In the genomic region with DNA sequence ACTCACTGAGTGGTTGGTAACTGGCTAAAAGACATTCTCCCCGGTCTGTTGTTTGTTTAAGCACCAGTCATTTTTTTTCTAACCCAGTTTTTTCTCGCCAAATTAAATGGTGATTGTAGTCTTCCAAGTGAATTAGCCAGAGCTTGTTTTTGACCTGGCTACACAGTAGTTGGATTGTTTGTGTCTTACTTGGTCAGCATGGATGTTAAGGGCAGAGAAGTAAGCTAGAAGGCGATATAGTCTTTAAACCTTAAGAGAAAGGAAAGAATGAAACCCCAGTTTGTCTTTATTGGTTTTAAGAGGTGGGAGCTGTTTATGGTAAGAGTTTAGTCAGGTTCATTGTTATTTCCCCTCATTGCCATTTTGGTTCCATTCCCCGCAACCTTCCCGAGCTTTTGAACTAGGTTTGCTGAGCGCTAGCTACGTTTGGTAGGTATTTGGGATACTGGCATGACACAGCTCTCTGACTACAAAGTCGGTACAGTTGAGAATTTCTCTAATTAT, we compare ENCODE assay signal across 1 cellular context.
TF ChIP-seq lines count a peak whose summit lies in the region.

No MANE protein-coding gene starts in this region.

TF ChIP-seq in HepG2, 621 proteins besides CTCF, POLR2A, EP300 and RAD21 (continued from another document and continues in another):
- TF ChIP-seq BHLHE40 (IDR thresholded peaks at IDR 0.05; ENCODE audit: low read length) = no peak
- no peak for TF ChIP-seq SCMH1 (CRISPR knock-in tag; IDR thresholded peaks at IDR 0.05; ENCODE audit: borderline replicate concordance)
- no peak for TF ChIP-seq ZNF746 (CRISPR knock-in tag; IDR thresholded peaks at IDR 0.05)
- no peak for TF ChIP-seq SNAPC4 (CRISPR knock-in tag; IDR thresholded peaks at IDR 0.05)
- no peak for TF ChIP-seq ZNF781 (CRISPR knock-in tag; IDR thresholded peaks at IDR 0.05; ENCODE audit: borderline replicate concordance, not compliant biosample characterization)
- no peak for TF ChIP-seq DNMT3B (CRISPR knock-in tag; conservative IDR thresholded peaks at IDR 0.05)
- TF ChIP-seq, protein P1, sequence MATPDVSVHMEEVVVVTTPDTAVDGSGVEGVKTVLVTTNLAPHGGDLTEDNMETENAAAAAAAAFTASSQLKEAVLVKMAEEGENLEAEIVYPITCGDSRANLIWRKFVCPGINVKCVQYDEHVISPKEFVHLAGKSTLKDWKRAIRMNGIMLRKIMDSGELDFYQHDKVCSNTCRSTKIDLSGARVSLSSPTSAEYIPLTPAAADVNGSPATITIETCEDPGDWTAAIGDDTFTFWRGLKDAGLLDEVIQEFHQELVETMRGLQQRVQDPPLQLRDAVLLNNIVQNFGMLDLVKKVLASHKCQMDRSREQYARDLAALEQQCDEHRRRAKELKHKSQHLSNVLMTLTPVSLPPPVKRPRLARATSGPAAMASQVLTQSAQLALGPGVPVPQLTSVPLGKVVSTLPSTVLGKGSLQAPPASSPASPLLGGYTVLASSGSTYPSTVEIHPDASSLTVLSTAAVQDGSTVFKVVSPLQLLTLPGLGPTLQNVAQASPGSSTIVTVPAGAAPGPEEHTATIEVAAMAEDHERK (CRISPR knock-in tag; IDR thresholded peaks at IDR 0.05; ENCODE audit: low read depth) = no peak
- TF ChIP-seq SP140L (CRISPR knock-in tag; IDR thresholded peaks at IDR 0.05; ENCODE audit: borderline replicate concordance) = 0 out of 2 replicates have a peak, but pooled peaks have one; percentile 68
- TF ChIP-seq GATAD1 (CRISPR knock-in tag; IDR thresholded peaks at IDR 0.05) = 0 out of 2 replicates have a peak, but pooled peaks have one; percentile 25
- TF ChIP-seq, protein P2, sequence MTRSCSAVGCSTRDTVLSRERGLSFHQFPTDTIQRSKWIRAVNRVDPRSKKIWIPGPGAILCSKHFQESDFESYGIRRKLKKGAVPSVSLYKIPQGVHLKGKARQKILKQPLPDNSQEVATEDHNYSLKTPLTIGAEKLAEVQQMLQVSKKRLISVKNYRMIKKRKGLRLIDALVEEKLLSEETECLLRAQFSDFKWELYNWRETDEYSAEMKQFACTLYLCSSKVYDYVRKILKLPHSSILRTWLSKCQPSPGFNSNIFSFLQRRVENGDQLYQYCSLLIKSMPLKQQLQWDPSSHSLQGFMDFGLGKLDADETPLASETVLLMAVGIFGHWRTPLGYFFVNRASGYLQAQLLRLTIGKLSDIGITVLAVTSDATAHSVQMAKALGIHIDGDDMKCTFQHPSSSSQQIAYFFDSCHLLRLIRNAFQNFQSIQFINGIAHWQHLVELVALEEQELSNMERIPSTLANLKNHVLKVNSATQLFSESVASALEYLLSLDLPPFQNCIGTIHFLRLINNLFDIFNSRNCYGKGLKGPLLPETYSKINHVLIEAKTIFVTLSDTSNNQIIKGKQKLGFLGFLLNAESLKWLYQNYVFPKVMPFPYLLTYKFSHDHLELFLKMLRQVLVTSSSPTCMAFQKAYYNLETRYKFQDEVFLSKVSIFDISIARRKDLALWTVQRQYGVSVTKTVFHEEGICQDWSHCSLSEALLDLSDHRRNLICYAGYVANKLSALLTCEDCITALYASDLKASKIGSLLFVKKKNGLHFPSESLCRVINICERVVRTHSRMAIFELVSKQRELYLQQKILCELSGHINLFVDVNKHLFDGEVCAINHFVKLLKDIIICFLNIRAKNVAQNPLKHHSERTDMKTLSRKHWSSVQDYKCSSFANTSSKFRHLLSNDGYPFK (CRISPR knock-in tag; IDR thresholded peaks at IDR 0.05; ENCODE audit: borderline replicate concordance) = no peak
- TF ChIP-seq, protein P3, sequence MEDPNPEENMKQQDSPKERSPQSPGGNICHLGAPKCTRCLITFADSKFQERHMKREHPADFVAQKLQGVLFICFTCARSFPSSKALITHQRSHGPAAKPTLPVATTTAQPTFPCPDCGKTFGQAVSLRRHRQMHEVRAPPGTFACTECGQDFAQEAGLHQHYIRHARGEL (CRISPR knock-in tag; IDR thresholded peaks at IDR 0.05) = no peak
- no peak for TF ChIP-seq TBX2 (CRISPR knock-in tag; IDR thresholded peaks at IDR 0.05; ENCODE audit: borderline replicate concordance)
- no peak for TF ChIP-seq ZBTB1 (CRISPR knock-in tag; IDR thresholded peaks at IDR 0.05; ENCODE audit: borderline replicate concordance)
- no peak for TF ChIP-seq ARNT2 (CRISPR knock-in tag; IDR thresholded peaks at IDR 0.05; ENCODE audit: low read depth)
- no peak for TF ChIP-seq ZNF136 (CRISPR knock-in tag; IDR thresholded peaks at IDR 0.05; ENCODE audit: low read depth)
- TF ChIP-seq ZFP36L2 (CRISPR knock-in tag; IDR thresholded peaks at IDR 0.05) = no peak
- no peak for TF ChIP-seq SYNCRIP (IDR thresholded peaks at IDR 0.05; ENCODE audit: insufficient read depth, low read depth, low read length)
- TF ChIP-seq RCOR2 (CRISPR knock-in tag; IDR thresholded peaks at IDR 0.05) = no peak
- 0 out of 2 replicates have a peak, but pooled peaks have one; percentile 13 for TF ChIP-seq SOX5 (CRISPR knock-in tag; IDR thresholded peaks at IDR 0.05; ENCODE audit: borderline replicate concordance)
- 0 out of 2 replicates have a peak, but pooled peaks have one; percentile 2 for TF ChIP-seq SIN3A (IDR thresholded peaks at IDR 0.05; ENCODE audit: borderline replicate concordance, low read depth, low read length)
- TF ChIP-seq FIP1L1 (IDR thresholded peaks at IDR 0.05; ENCODE audit: borderline replicate concordance, insufficient read depth, low read depth, low read length) = no peak
- TF ChIP-seq ELF3 (CRISPR knock-in tag; IDR thresholded peaks at IDR 0.05) = peak; percentile 17; the same call in 1 of the 2 replicates
- TF ChIP-seq ZNF180 (CRISPR knock-in tag; IDR thresholded peaks at IDR 0.05; ENCODE audit: borderline replicate concordance, low read depth) = no peak
- TF ChIP-seq, protein P4, sequence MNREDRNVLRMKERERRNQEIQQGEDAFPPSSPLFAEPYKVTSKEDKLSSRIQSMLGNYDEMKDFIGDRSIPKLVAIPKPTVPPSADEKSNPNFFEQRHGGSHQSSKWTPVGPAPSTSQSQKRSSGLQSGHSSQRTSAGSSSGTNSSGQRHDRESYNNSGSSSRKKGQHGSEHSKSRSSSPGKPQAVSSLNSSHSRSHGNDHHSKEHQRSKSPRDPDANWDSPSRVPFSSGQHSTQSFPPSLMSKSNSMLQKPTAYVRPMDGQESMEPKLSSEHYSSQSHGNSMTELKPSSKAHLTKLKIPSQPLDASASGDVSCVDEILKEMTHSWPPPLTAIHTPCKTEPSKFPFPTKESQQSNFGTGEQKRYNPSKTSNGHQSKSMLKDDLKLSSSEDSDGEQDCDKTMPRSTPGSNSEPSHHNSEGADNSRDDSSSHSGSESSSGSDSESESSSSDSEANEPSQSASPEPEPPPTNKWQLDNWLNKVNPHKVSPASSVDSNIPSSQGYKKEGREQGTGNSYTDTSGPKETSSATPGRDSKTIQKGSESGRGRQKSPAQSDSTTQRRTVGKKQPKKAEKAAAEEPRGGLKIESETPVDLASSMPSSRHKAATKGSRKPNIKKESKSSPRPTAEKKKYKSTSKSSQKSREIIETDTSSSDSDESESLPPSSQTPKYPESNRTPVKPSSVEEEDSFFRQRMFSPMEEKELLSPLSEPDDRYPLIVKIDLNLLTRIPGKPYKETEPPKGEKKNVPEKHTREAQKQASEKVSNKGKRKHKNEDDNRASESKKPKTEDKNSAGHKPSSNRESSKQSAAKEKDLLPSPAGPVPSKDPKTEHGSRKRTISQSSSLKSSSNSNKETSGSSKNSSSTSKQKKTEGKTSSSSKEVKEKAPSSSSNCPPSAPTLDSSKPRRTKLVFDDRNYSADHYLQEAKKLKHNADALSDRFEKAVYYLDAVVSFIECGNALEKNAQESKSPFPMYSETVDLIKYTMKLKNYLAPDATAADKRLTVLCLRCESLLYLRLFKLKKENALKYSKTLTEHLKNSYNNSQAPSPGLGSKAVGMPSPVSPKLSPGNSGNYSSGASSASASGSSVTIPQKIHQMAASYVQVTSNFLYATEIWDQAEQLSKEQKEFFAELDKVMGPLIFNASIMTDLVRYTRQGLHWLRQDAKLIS (CRISPR knock-in tag; IDR thresholded peaks at IDR 0.05) = no peak; the same call in 1 of the 2 replicates
- TF ChIP-seq IRF1 (CRISPR knock-in tag; IDR thresholded peaks at IDR 0.05; ENCODE audit: low read depth) = no peak
- no peak for TF ChIP-seq NFIB (CRISPR knock-in tag; IDR thresholded peaks at IDR 0.05; ENCODE audit: borderline replicate concordance)
- 0 out of 2 replicates have a peak, but pooled peaks have one; percentile 34 for TF ChIP-seq GFI1 (CRISPR knock-in tag; IDR thresholded peaks at IDR 0.05; ENCODE audit: borderline replicate concordance)
- no peak for TF ChIP-seq ZNF777 (CRISPR knock-in tag; IDR thresholded peaks at IDR 0.05)
- TF ChIP-seq BRD4 (CRISPR knock-in tag; IDR thresholded peaks at IDR 0.05) = no peak
- TF ChIP-seq ZSCAN29 (CRISPR knock-in tag; conservative IDR thresholded peaks at IDR 0.05) = no peak
- TF ChIP-seq ARID2 (CRISPR knock-in tag; IDR thresholded peaks at IDR 0.05; ENCODE audit: borderline replicate concordance) = peak; percentile 40; the same call in 1 of the 2 replicates
- no peak for TF ChIP-seq NCOA5 (CRISPR knock-in tag; IDR thresholded peaks at IDR 0.05)
- TF ChIP-seq, protein P5, sequence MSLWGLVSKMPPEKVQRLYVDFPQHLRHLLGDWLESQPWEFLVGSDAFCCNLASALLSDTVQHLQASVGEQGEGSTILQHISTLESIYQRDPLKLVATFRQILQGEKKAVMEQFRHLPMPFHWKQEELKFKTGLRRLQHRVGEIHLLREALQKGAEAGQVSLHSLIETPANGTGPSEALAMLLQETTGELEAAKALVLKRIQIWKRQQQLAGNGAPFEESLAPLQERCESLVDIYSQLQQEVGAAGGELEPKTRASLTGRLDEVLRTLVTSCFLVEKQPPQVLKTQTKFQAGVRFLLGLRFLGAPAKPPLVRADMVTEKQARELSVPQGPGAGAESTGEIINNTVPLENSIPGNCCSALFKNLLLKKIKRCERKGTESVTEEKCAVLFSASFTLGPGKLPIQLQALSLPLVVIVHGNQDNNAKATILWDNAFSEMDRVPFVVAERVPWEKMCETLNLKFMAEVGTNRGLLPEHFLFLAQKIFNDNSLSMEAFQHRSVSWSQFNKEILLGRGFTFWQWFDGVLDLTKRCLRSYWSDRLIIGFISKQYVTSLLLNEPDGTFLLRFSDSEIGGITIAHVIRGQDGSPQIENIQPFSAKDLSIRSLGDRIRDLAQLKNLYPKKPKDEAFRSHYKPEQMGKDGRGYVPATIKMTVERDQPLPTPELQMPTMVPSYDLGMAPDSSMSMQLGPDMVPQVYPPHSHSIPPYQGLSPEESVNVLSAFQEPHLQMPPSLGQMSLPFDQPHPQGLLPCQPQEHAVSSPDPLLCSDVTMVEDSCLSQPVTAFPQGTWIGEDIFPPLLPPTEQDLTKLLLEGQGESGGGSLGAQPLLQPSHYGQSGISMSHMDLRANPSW (CRISPR knock-in tag; IDR thresholded peaks at IDR 0.05; ENCODE audit: borderline replicate concordance) = no peak
- TF ChIP-seq, protein P6, sequence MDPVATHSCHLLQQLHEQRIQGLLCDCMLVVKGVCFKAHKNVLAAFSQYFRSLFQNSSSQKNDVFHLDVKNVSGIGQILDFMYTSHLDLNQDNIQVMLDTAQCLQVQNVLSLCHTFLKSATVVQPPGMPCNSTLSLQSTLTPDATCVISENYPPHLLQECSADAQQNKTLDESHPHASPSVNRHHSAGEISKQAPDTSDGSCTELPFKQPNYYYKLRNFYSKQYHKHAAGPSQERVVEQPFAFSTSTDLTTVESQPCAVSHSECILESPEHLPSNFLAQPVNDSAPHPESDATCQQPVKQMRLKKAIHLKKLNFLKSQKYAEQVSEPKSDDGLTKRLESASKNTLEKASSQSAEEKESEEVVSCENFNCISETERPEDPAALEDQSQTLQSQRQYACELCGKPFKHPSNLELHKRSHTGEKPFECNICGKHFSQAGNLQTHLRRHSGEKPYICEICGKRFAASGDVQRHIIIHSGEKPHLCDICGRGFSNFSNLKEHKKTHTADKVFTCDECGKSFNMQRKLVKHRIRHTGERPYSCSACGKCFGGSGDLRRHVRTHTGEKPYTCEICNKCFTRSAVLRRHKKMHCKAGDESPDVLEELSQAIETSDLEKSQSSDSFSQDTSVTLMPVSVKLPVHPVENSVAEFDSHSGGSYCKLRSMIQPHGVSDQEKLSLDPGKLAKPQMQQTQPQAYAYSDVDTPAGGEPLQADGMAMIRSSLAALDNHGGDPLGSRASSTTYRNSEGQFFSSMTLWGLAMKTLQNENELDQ (CRISPR knock-in tag; IDR thresholded peaks at IDR 0.05; ENCODE audit: borderline replicate concordance) = no peak
- TF ChIP-seq NR2F2 (IDR thresholded peaks at IDR 0.05; ENCODE audit: borderline replicate concordance, low read depth) = no peak
- no peak; the same call in 1 of the 2 replicates for TF ChIP-seq ISL2 (CRISPR knock-in tag; IDR thresholded peaks at IDR 0.05)
- no peak for TF ChIP-seq ZNF296 (CRISPR knock-in tag; conservative IDR thresholded peaks at IDR 0.05)
